ENCODE assay signal across 35 cellular contexts in genomic region chr4:7415927-7416686, GRCh38. TPM values are rescaled to one million over a fixed set of nuclear protein-coding genes. Genes with fewer than 3 reads are reported as not detected.
DNase-seq lines count a peak whose midpoint lies in the region; ATAC-seq, FAIRE-seq and TF ChIP-seq lines count a peak whose summit lies in the region.
"Had no signal": no experiment of that assay in that cellular context is flagged by ENCODE, and none has a peak within 500 bp of the region (broad histone marks: within the 10 kb centered on the region; RNA-seq: fewer than 3 reads in every experiment).

No MANE protein-coding gene starts in this region.

- H3K4ac ChIP-seq in H1 (replicated peaks; ENCODE audit: insufficient read length, low read depth, low read length) = peak overlapping the region; percentile 32

- H3K79me1 ChIP-seq in H1 (ENCODE audit: low read depth, low read length) = no peaks in the 10 kb centered on the region

- no peak overlapping the region for H4K91ac ChIP-seq in H1 (replicated peaks; ENCODE audit: insufficient read length, low read length)

- no peak for TF ChIP-seq POLR2A in GM12891 (IDR thresholded peaks at IDR 0.05; ENCODE audit: low read depth, low read length)
- no peak for TF ChIP-seq POLR2A in H1 (IDR thresholded peaks at IDR 0.05; ENCODE audit: control extremely low read depth in 1 of 2, low read depth in 2 of 2, low read length in 2 of 2)

- no peaks in the 10 kb centered on the region for H3K4me1 ChIP-seq in BE2C
- peaks cover 2 to 15% (median 12%) of the 10 kb centered on the region in 4 experiments; a peak in 4 of 7 replicates for H3K4me1 ChIP-seq in H1 (replicated peaks in 1 of 4; ENCODE audit: control insufficient read depth in 3 of 4, insufficient read depth in 4 of 4, low read length in 3 of 4)
- H3K4me1 ChIP-seq: uterus had no signal

- H3K4me3 Mint-ChIP-seq in osteocyte (ENCODE audit: unreplicated experiment) = no peak overlapping the region
- no peak overlapping the region for H3K4me3 Mint-ChIP-seq in CD14-positive monocyte
- no peak overlapping the region for H3K4me3 Mint-ChIP-seq in activated CD8-positive, alpha-beta T cell treated with anti-CD3 and anti-CD28 coated beads for 36 hours
- H3K4me3 Mint-ChIP-seq: activated naive CD8-positive, alpha-beta T cell treated with anti-CD3 and anti-CD28 coated beads, Interleukin-2, amount 50 U/mL, for 24 hours; GM23338; immature natural killer cell; mesothelial cell of epicardium; naive thymus-derived CD4-positive, alpha-beta T cell had no signal

- no peak overlapping the region for H2BK5ac ChIP-seq in H1 (ENCODE audit: low read depth, low read length)

- no peak for TF ChIP-seq RAD21 in H1 (IDR thresholded peaks at IDR 0.05 in 1 of 2, conservative IDR thresholded peaks at IDR 0.05 in 1 of 2; ENCODE audit: low read depth in 2 of 2, low read length in 2 of 2)

- TF ChIP-seq CTCF in BE2C (IDR thresholded peaks at IDR 0.05; ENCODE audit: low read depth, low read length) (no peak), H1 (IDR thresholded peaks at IDR 0.05; ENCODE audit: control extremely low read depth in 1 of 3, insufficient read depth in 1 of 3, low read depth in 1 of 3, low read length in 3 of 3) (no peak), osteocyte (IDR thresholded peaks at IDR 0.05) (no peak), CD14-positive monocyte (IDR thresholded peaks at IDR 0.05) (no peak)
- TF ChIP-seq CTCF in activated CD8-positive, alpha-beta T cell treated with anti-CD3 and anti-CD28 coated beads for 36 hours (IDR thresholded peaks at IDR 0.05) = no peak

- H4K5ac ChIP-seq in H1 (ENCODE audit: insufficient read length, low read depth, low read length) = no peak overlapping the region

- H3K4me1 Mint-ChIP-seq in osteocyte (ENCODE audit: unreplicated experiment) (no peaks in the 10 kb centered on the region), CD14-positive monocyte (no peaks in the 10 kb centered on the region)
- H3K4me1 Mint-ChIP-seq in activated CD8-positive, alpha-beta T cell treated with anti-CD3 and anti-CD28 coated beads for 36 hours (ENCODE audit: low read depth) = no peaks in the 10 kb centered on the region
- H3K4me1 Mint-ChIP-seq: activated naive CD8-positive, alpha-beta T cell treated with anti-CD3 and anti-CD28 coated beads, Interleukin-2, amount 50 U/mL, for 24 hours; immature natural killer cell; mesothelial cell of epicardium; naive thymus-derived CD4-positive, alpha-beta T cell had no signal

- H2BK120ac ChIP-seq in H1 (replicated peaks; ENCODE audit: low read depth, low read length) = no peak overlapping the region

- H3K14ac ChIP-seq in H1 (ENCODE audit: insufficient read length) = no peak overlapping the region

- H2BK12ac ChIP-seq in H1 (ENCODE audit: low read depth, low read length) = no peak overlapping the region

- H3K27ac ChIP-seq in H1 (ENCODE audit: low read depth, low read length) = no peak overlapping the region
- H3K27ac ChIP-seq: C4-2B, ovary, PC-9, uterus, VCaP had no signal

- H3K27me3 Mint-ChIP-seq in osteocyte (ENCODE audit: unreplicated experiment) (peaks cover 20% of the 10 kb centered on the region), CD14-positive monocyte (ENCODE audit: low read depth in 3 of 3) (peaks cover 12 to 22% (median 21%) of the 10 kb centered on the region in 3 donors)
- H3K27me3 Mint-ChIP-seq in activated CD8-positive, alpha-beta T cell treated with anti-CD3 and anti-CD28 coated beads for 36 hours = peaks cover 8% of the 10 kb centered on the region

- H3K4me2 ChIP-seq in H1 (ENCODE audit: insufficient read depth in 1 of 2, low read depth in 2 of 2, low read length in 2 of 2) = peak overlapping the region; percentile 49 to 55; a peak in 1 of 4 replicates
- H3K4me2 ChIP-seq: PC-9 had no signal

- no peaks in the 10 kb centered on the region for H3K27me3 ChIP-seq in BE2C
- peaks cover 35 to 65% (median 59%) of the 10 kb centered on the region in 4 experiments for H3K27me3 ChIP-seq in H1 (replicated peaks in 1 of 4; ENCODE audit: control insufficient read depth in 3 of 4, extremely low read depth in 1 of 4, insufficient read depth in 3 of 4, low read length in 3 of 4)
- H3K27me3 ChIP-seq: ovary, uterus had no signal

- H3K4me3 ChIP-seq in BE2C (ENCODE audit: low read depth, low read length) (no peak overlapping the region), H1 (ENCODE audit: extremely low read depth in 1 of 4, insufficient read depth in 2 of 4, low read depth in 3 of 4, low read length in 4 of 4) (no peak overlapping the region)
- H3K4me3 ChIP-seq: GM23338, K562, ovary, PC-9, uterus had no signal

- intact Hi-C loops in CD14-positive monocyte (cut with micrococcal nuclease) = no loop called here
- intact Hi-C loops in activated CD8-positive, alpha-beta T cell treated with anti-CD3 and anti-CD28 coated beads for 36 hours (cut with micrococcal nuclease) = no loop called here

- no peak overlapping the region for H3K9ac ChIP-seq in H1 (replicated peaks in 1 of 4; ENCODE audit: extremely low read depth in 1 of 4, low read depth in 3 of 4, low read length in 3 of 4)

- H3K27ac Mint-ChIP-seq in osteocyte (ENCODE audit: unreplicated experiment) (no peak overlapping the region), CD14-positive monocyte (no peak overlapping the region)
- no peak overlapping the region for H3K27ac Mint-ChIP-seq in activated CD8-positive, alpha-beta T cell treated with anti-CD3 and anti-CD28 coated beads for 36 hours
- H3K27ac Mint-ChIP-seq: activated naive CD8-positive, alpha-beta T cell treated with anti-CD3 and anti-CD28 coated beads, Interleukin-2, amount 50 U/mL, for 24 hours; activated T-helper 2 cell treated with anti-CD3 and anti-CD28 coated beads, Interferon-gamma antibody, Interleukin-2, Interleukin-4, amounts not matched to agents 10 μg/mL and 5 μg/mL and 100 μg/mL, durations not matched to agents 14 hours and 24 hours and 36 hours; GM23338; mesothelial cell of epicardium; naive thymus-derived CD4-positive, alpha-beta T cell had no signal

- POLR2A ChIA-PET in H1 (lab: Charles Lee; ENCODE audit: partially characterized antibody) = no interaction called here
- POLR2A ChIA-PET in activated CD8-positive, alpha-beta T cell treated with anti-CD3 and anti-CD28 coated beads for 36 hours (lab: Charles Lee) = no interaction called here

- DNase-seq in BE2C (peak; percentile 2), GM12891 (ENCODE audit: insufficient read length, low spot score) (no peak), H1 (ENCODE audit: low read depth in 1 of 2, low spot score in 2 of 2) (no peak), osteocyte (ENCODE audit: extremely low spot score, unreplicated experiment) (peak; percentile 69), CD14-positive monocyte (ENCODE audit: low spot score) (no peak), NCI-H187 (lab: John Stamatoyannopoulos, UW) (no peak)
- no peak for DNase-seq in activated CD8-positive, alpha-beta T cell treated with anti-CD3 and anti-CD28 coated beads for 36 hours
- DNase-seq: activated CD4-positive, alpha-beta T cell treated with anti-CD3 and anti-CD28 coated beads, Interleukin-2, amount 50 U/mL, for 4 hours; activated CD8-positive, alpha-beta memory T cell treated with anti-CD3 and anti-CD28 coated beads, Interleukin-2, amount 50 U/mL, for 4 hours; activated naive CD8-positive, alpha-beta T cell treated with anti-CD3 and anti-CD28 coated beads, Interleukin-2, amount 50 U/mL, for 24 hours; cerebellar nuclear complex; hypothalamus; immature natural killer cell; left ventricle myocardium superior; NCI-H1092 treated with DMSO at 0.1 percent for 48 hours; NCI-H2029 treated with DMSO at 0.1 percent for 48 hours; NCI-H2227 treated with DMSO at 0.1 percent for 48 hours; NCI-H526 treated with DMSO at 0.1 percent for 48 hours; PC-9; SHP77 treated with DMSO at 0.1 percent for 48 hours; stimulated activated CD4-positive, alpha-beta T cell treated with anti-CD3 and anti-CD28 coated beads, Interleukin-12 subunit alpha, Interleukin-12 subunit beta, amount 100 ng/mL, for 4 hours; stimulated activated CD4-positive, alpha-beta T cell treated with anti-CD3 and anti-CD28 coated beads, Interleukin-4, amount 100 ng/mL, for 1 hour had no signal

- H3K9me3 Mint-ChIP-seq in osteocyte (ENCODE audit: unreplicated experiment) = no peaks in the 10 kb centered on the region
- peaks cover 6 to 14% (median 10%) of the 10 kb centered on the region in 7 donors for H3K9me3 Mint-ChIP-seq in CD14-positive monocyte
- H3K9me3 Mint-ChIP-seq in activated CD8-positive, alpha-beta T cell treated with anti-CD3 and anti-CD28 coated beads for 36 hours = peaks cover 5% of the 10 kb centered on the region
- H3K9me3 Mint-ChIP-seq: activated T-helper 2 cell treated with anti-CD3 and anti-CD28 coated beads, Interferon-gamma antibody, Interleukin-2, Interleukin-4, amounts not matched to agents 10 μg/mL and 5 μg/mL and 100 μg/mL, durations not matched to agents 14 hours and 24 hours and 36 hours had no signal

- no peak overlapping the region for H4K8ac ChIP-seq in H1 (ENCODE audit: extremely low read depth, insufficient read depth, low read length)

- H2BK15ac ChIP-seq in H1 (ENCODE audit: low read length) = no peak overlapping the region

- CTCF ChIA-PET in H1 (lab: Charles Lee; ENCODE audit: partially characterized antibody) = no interaction called here
- CTCF ChIA-PET in activated CD8-positive, alpha-beta T cell treated with anti-CD3 and anti-CD28 coated beads for 36 hours (lab: Charles Lee) = no interaction called here

- no peak overlapping the region for H2AFZ ChIP-seq in H1 (ENCODE audit: low read length)
- H2AFZ ChIP-seq: GM23338, PC-9 had no signal

- H3K56ac ChIP-seq in H1 (replicated peaks; ENCODE audit: insufficient read length, low read depth, low read length) = no peak overlapping the region

- H3K9me3 ChIP-seq in BE2C = no peaks in the 10 kb centered on the region
- peaks cover 7 to 8% of the 10 kb centered on the region in 2 experiments; a peak in 1 of 4 replicates for H3K9me3 ChIP-seq in H1 (ENCODE audit: insufficient read depth in 2 of 2, low read depth in 1 of 2, low read length in 1 of 2)
- H3K9me3 ChIP-seq: ovary, uterus had no signal

- peaks cover 7% of the 10 kb centered on the region for H3K23me2 ChIP-seq in H1 (ENCODE audit: low read depth, low read length)

- H3K18ac ChIP-seq in H1 (ENCODE audit: extremely low read depth, low read length) = no peak overlapping the region

- FAIRE-seq in GM12891 (lab: Jason Lieb, UNC) = no peak
- FAIRE-seq in H1 (lab: Jason Lieb, UNC) = no peak
- FAIRE-seq: endothelial cell of umbilical vein, K562 had no signal

- H3K36me3 Mint-ChIP-seq in osteocyte (ENCODE audit: unreplicated experiment) = no peaks in the 10 kb centered on the region
- H3K36me3 Mint-ChIP-seq in CD14-positive monocyte = no peaks in the 10 kb centered on the region
- no peaks in the 10 kb centered on the region for H3K36me3 Mint-ChIP-seq in activated CD8-positive, alpha-beta T cell treated with anti-CD3 and anti-CD28 coated beads for 36 hours (ENCODE audit: low read depth)
- H3K36me3 Mint-ChIP-seq: immature natural killer cell; mesothelial cell of epicardium; naive thymus-derived CD4-positive, alpha-beta T cell had no signal

- no peak overlapping the region for H2BK20ac ChIP-seq in H1 (ENCODE audit: low read length)

- 79% methylated on average over 16 of the region's 16 CpGs; no CpG with 5 or more reads in 1 of the 2 experiments for WGBS in H1 (ENCODE audit: extremely low coverage in 1 of 2, insufficient coverage in 1 of 2, insufficient read length in 1 of 2, insufficient replicate concordance in 2 of 2, low coverage in 1 of 2, low lambda C conversion rate in 2 of 2, missing lambda C conversion rate in 1 of 2), 2 experiments

- ATAC-seq in GM18907 (IDR thresholded peaks at IDR 0.05; ENCODE audit: unreplicated experiment) = no peak
- ATAC-seq in activated CD8-positive, alpha-beta T cell treated with anti-CD3 and anti-CD28 coated beads for 36 hours = no peak
- ATAC-seq: activated naive CD8-positive, alpha-beta T cell treated with anti-CD3 and anti-CD28 coated beads, Interleukin-2, amount 50 U/mL, for 24 hours; K562; left ventricle myocardium superior; naive thymus-derived CD4-positive, alpha-beta T cell had no signal

- no peak for TF ChIP-seq EP300 in H1 (IDR thresholded peaks at IDR 0.05; ENCODE audit: borderline replicate concordance in 1 of 2, low read depth in 2 of 2, low read length in 2 of 2)

- no peak overlapping the region for H2AK5ac ChIP-seq in H1 (ENCODE audit: low read depth, low read length)

- H3K79me2 ChIP-seq in H1 (ENCODE audit: control insufficient read depth in 1 of 2, insufficient read depth in 2 of 2, low read length in 2 of 2) = no peaks in the 10 kb centered on the region

- H3K36me3 ChIP-seq in BE2C (no peaks in the 10 kb centered on the region), H1 (ENCODE audit: control insufficient read depth in 2 of 4, insufficient read depth in 4 of 4, low read length in 3 of 4) (no peaks in the 10 kb centered on the region; a peak in 1 of 8 replicates)
- H3K36me3 ChIP-seq: ovary, uterus had no signal

- H4K20me1 ChIP-seq in H1 (replicated peaks in 1 of 2; ENCODE audit: control insufficient read depth in 1 of 2, insufficient read depth in 2 of 2, low read length in 2 of 2) = peaks cover 8 to 13% of the 10 kb centered on the region in 2 experiments

- H3K23ac ChIP-seq in H1 (ENCODE audit: insufficient read length) = no peak overlapping the region

RNA-seq across cellular contexts. Expression of gene PSAPL1, which starts 18.6 kb away (rescaled TPM):
- polyA plus RNA-seq in BE2C (2012; ENCODE audit: insufficient read depth, insufficient read length, low read depth) = not detected
- not detected for polyA plus RNA-seq in GM12891 (2012; ENCODE audit: low read depth, missing spikeins)
- not detected in 2 replicates for total RNA-seq in H1 (2021; fragmentation: NEBNext Ultra II Directional; extraction: Animal tissue kit (Norgen Biotek cat#: 25700))
- 0.03 TPM in 2 replicates for polyA plus RNA-seq in H1 (2011; rRNA removed)
- 0.03 TPM for polyA plus RNA-seq in H1 (2011; cell fraction: cytosol; rRNA removed)
- polyA plus RNA-seq in H1 (2011; cell fraction: nucleus; rRNA removed) = 0.09 TPM
- 0.03 TPM in 1 of 4 replicates, not detected in the others for polyA plus RNA-seq in H1 (2012, experiment 1 of 2)
- polyA plus RNA-seq in H1 (2012, experiment 2 of 2) = not detected
- polyA plus RNA-seq in H1 (2013, experiment 1 of 2) = 0.02 TPM
- 0.04 TPM for polyA plus RNA-seq in H1 (2013, experiment 2 of 2)
- 0.07 TPM in 1 of 2 replicates, not detected in the other for polyA minus RNA-seq in H1 (2011; rRNA and poly(A)+ RNA removed)
- not detected for polyA minus RNA-seq in H1 (2011; cell fraction: cytosol; rRNA and poly(A)+ RNA removed)
- polyA minus RNA-seq in H1 (2011; cell fraction: nucleus; rRNA and poly(A)+ RNA removed) = not detected
- total RNA-seq in osteocyte = not detected in 2 replicates
- not detected for polyA plus RNA-seq in CD14-positive monocyte
- not detected for total RNA-seq in activated CD8-positive, alpha-beta T cell treated with anti-CD3 and anti-CD28 coated beads for 36 hours
- total RNA-seq: activated T-helper 2 cell treated with anti-CD3 and anti-CD28 coated beads, Interferon-gamma antibody, Interleukin-2, Interleukin-4, amounts not matched to agents 10 μg/mL and 5 μg/mL and 100 μg/mL, durations not matched to agents 14 hours and 24 hours and 36 hours; endothelial cell of umbilical vein; fibroblast of lung; GM23338; K562; left ventricle myocardium superior; M059J; mesothelial cell of epicardium; naive thymus-derived CD4-positive, alpha-beta T cell; uterus had no signal
- polyA plus RNA-seq: endothelial cell of umbilical vein; fibroblast of lung; GM23338; immature natural killer cell; K562; naive thymus-derived CD4-positive, alpha-beta T cell; ovary had no signal

Comparison
In these comparisons a context has a peak if more than half of its experiments do, and no peak if none do; other contexts are left out.
1. DNase-seq: peak in BE2C (single experiment) and osteocyte (single experiment); none in GM12891 (single experiment), H1 (0 of 2), CD14-positive monocyte (single experiment), NCI-H187 (0 of 2) and activated CD8-positive, alpha-beta T cell treated with anti-CD3 and anti-CD28 coated beads for 36 hours (single experiment).